8 cellular contexts compared by ENCODE assay signal in the genomic region with DNA sequence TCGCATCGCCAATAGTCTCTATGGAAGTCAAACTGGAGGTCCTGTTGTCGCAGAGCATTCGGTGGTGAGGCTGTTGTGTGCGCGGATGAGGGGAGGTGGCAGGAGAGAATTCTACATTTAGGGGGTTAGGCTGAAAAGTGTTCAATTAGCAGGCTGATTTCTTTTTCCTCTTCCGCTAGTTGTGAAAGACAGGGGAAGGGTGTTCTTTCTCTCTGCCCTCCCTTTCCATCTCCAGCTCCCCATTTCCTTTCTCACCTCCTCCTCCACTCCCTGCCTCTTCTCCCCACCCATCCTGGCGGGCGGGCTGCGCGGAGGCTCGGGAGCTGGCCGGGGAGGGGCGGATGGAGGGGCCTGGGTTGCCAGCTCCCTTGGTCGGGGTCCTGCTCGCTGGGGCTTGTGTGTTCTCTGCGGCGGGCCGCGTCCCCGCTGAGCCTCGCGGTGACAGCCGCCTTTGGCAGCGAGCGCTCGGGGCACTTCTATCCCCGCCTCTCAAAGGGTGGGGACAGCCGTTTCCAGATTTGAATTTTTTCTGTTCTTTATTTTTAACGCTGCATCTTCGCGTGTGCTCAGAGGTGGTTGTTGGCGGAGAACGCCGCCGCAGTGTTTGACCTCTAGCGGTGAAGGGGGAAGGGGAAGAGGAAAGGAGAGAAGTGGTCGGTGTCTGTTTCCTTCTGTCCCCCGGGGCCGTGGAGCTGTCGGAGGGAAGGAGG. TPM values are rescaled to one million over a fixed set of nuclear protein-coding genes. Genes with fewer than 3 reads are reported as not detected.
DNase-seq lines count a peak whose midpoint lies in the region; ATAC-seq lines count a peak whose summit lies in the region.

No MANE protein-coding gene starts in this region.

- peak overlapping the region; percentile 77 for H3K27ac ChIP-seq in HUES64 (ENCODE audit: low read depth, low read length)

- peaks cover 10% of the 10 kb centered on the region; the same call in 1 of the 2 replicates for H3K36me3 ChIP-seq in HUES64 (ENCODE audit: insufficient read depth, low read length)

- no peak for ATAC-seq in GM19023 (IDR thresholded peaks at IDR 0.05; ENCODE audit: unreplicated experiment)
- ATAC-seq in GM21737 (IDR thresholded peaks at IDR 0.05; ENCODE audit: unreplicated experiment), result no peak
- ATAC-seq in HG03039 (IDR thresholded peaks at IDR 0.05; ENCODE audit: unreplicated experiment), result no peak

- under 1% methylated on average over 40 of the region's 41 CpGs for WGBS in HUES64

- peak overlapping the region; percentile 92 for H3K4me3 ChIP-seq in HUES64 (ENCODE audit: low read length)

- no peaks in the 10 kb centered on the region for H3K9me3 ChIP-seq in HUES64 (ENCODE audit: insufficient read depth, low read depth, low read length)

- DNase-seq in COR-L47 (lab: John Stamatoyannopoulos, UW) (peak; percentile 40), astrocyte of the hippocampus (ENCODE audit: low read depth, low spot score) (peak; percentile 77), myocyte (ENCODE audit: low read depth) (peak; percentile 80), hippocampal formation (lab: John Stamatoyannopoulos, UW) (no peak)

- peak overlapping the region; percentile 83 for H3K9ac ChIP-seq in HUES64 (ENCODE audit: low read depth, low read length)

- peaks cover 3% of the 10 kb centered on the region; the same call in 1 of the 2 replicates for H3K27me3 ChIP-seq in HUES64 (ENCODE audit: insufficient read depth, low read length)

- peaks cover 34% of the 10 kb centered on the region for H3K4me1 ChIP-seq in HUES64 (ENCODE audit: insufficient read depth, low read length)

RNA-seq across cellular contexts. Expression of a gene that starts 3.6 kb away (rescaled TPM):
- 25.4 TPM for polyA plus RNA-seq in HUES64 (2013, experiment 1 of 2)
- polyA plus RNA-seq in HUES64 (2013, experiment 2 of 2), result 33.3 TPM
- 23.0 and 24.0 TPM in 2 replicates for total RNA-seq in myocyte
- 15.0 TPM for polyA plus RNA-seq in myocyte (2012)

Comparison
In these comparisons a context has a peak if more than half of its experiments do, and no peak if none do; other contexts are left out.
1. DNase-seq: peak in COR-L47 (single experiment), astrocyte of the hippocampus (single experiment) and myocyte (single experiment); none in hippocampal formation (0 of 2).